ENCODE assay signal across 9 cellular contexts in genomic region chr6:6002809-6003333, GRCh38. TPM values are rescaled to one million over a fixed set of nuclear protein-coding genes. Genes with fewer than 3 reads are reported as not detected.
DNase-seq lines count a peak whose midpoint lies in the region; ATAC-seq, FAIRE-seq and TF ChIP-seq lines count a peak whose summit lies in the region.
"Had no signal": no experiment of that assay in that cellular context is flagged by ENCODE, and none has a peak within 500 bp of the region (broad histone marks: within the 10 kb centered on the region; RNA-seq: fewer than 3 reads in every experiment).

No MANE protein-coding gene starts in this region.

- TF ChIP-seq CTCF in neural crest cell (conservative IDR thresholded peaks at IDR 0.05) = no peak
- no peak for TF ChIP-seq CTCF in D721Med (IDR thresholded peaks at IDR 0.05; ENCODE audit: insufficient read depth, missing control alignments)

- FAIRE-seq in D721Med (lab: Jason Lieb, UNC) = no peak
- FAIRE-seq: TTC549 had no signal

- H3K4me3 ChIP-seq in BLaER1 treated with 17β-estradiol and CSF1 and Interleukin-3, amounts not matched to agents 10 nM and 100 nM = peak overlapping the region in 3 of 10 experiments; percentile 53 to 62 (median 58); a peak in 6 of 20 replicates
- H3K4me3 ChIP-seq in Jurkat, Clone E6-1 (ENCODE audit: low read length) = peak overlapping the region; percentile 84

- H3K4me1 Mint-ChIP-seq in dendritic cell treated with granulocyte-macrophage colony-stimulating factor and Interleukin-4, amounts not matched to agents 40 ng/mL and 50 ng/mL, for 4 days (ENCODE audit: low read depth) = peaks cover 86% of the 10 kb centered on the region
- H3K4me1 Mint-ChIP-seq in neural crest cell = peaks cover 65% of the 10 kb centered on the region

- no peaks in the 10 kb centered on the region for H3K36me3 ChIP-seq in BLaER1 treated with 17β-estradiol and CSF1 and Interleukin-3, amounts not matched to agents 10 nM and 100 nM

- peaks cover 6 to 34% (median 15%) of the 10 kb centered on the region in 11 experiments; a peak in 20 of 22 replicates for H3K9me3 ChIP-seq in BLaER1 treated with 17β-estradiol and CSF1 and Interleukin-3, amounts not matched to agents 10 nM and 100 nM (replicated peaks in 1 of 11)

- H3K4me2 ChIP-seq in BLaER1 treated with 17β-estradiol and CSF1 and Interleukin-3, amounts not matched to agents 10 nM and 100 nM = peak overlapping the region in 10 of 11 experiments; percentile 68 to 94 (median 83); a peak in 16 of 22 replicates

- peaks cover 10% of the 10 kb centered on the region for H3K9me3 Mint-ChIP-seq in dendritic cell treated with granulocyte-macrophage colony-stimulating factor and Interleukin-4, amounts not matched to agents 40 ng/mL and 50 ng/mL, for 4 days
- H3K9me3 Mint-ChIP-seq in neural crest cell = no peaks in the 10 kb centered on the region

- no peak for DNase-seq in Jurkat, Clone E6-1 (ENCODE audit: low read depth, low spot score)
- DNase-seq in neural crest cell (ENCODE audit: low read depth, low spot score) = no peak
- no peak for DNase-seq in left colon
- DNase-seq in D721Med (ENCODE audit: insufficient read length, low spot score) = no peak
- DNase-seq in DMS153 treated with DMSO at 0.1 percent for 48 hours (lab: John Stamatoyannopoulos, UW; ENCODE audit: unreplicated experiment) = no peak

- peak overlapping the region; percentile 80 for H3K4me3 Mint-ChIP-seq in dendritic cell treated with granulocyte-macrophage colony-stimulating factor and Interleukin-4, amounts not matched to agents 40 ng/mL and 50 ng/mL, for 4 days
- H3K4me3 Mint-ChIP-seq in neural crest cell = peak overlapping the region; percentile 81

- H3K27ac Mint-ChIP-seq in dendritic cell treated with granulocyte-macrophage colony-stimulating factor and Interleukin-4, amounts not matched to agents 40 ng/mL and 50 ng/mL, for 4 days = peak overlapping the region; percentile 11
- no peak overlapping the region for H3K27ac Mint-ChIP-seq in neural crest cell (ENCODE audit: unreplicated experiment)

- H3K27ac ChIP-seq in BLaER1 treated with 17β-estradiol and CSF1 and Interleukin-3, amounts not matched to agents 10 nM and 100 nM = no peak overlapping the region

- H3K27me3 Mint-ChIP-seq in dendritic cell treated with granulocyte-macrophage colony-stimulating factor and Interleukin-4, amounts not matched to agents 40 ng/mL and 50 ng/mL, for 4 days = peaks cover 100% of the 10 kb centered on the region
- H3K27me3 Mint-ChIP-seq in neural crest cell (ENCODE audit: low read depth) = peaks cover 100% of the 10 kb centered on the region

- peaks cover 24 to 45% (median 38%) of the 10 kb centered on the region in 10 experiments for H3K4me1 ChIP-seq in BLaER1 treated with 17β-estradiol and CSF1 and Interleukin-3, amounts not matched to agents 10 nM and 100 nM

- intact Hi-C loops in dendritic cell treated with granulocyte-macrophage colony-stimulating factor and Interleukin-4, amounts not matched to agents 40 ng/mL and 50 ng/mL, for 4 days (cut with micrococcal nuclease) = loop anchor here (10.0 kb wide), 1 partner anchor 528 kb away; no protein-coding TSS in a partner anchor
- intact Hi-C loops in left colon (cut with DNase I, micrococcal nuclease) = no loop called here

- H4K20me1 ChIP-seq in BLaER1 treated with 17β-estradiol and CSF1 and Interleukin-3, amounts not matched to agents 10 nM and 100 nM = peaks cover 0 to 100% (median 93%) of the 10 kb centered on the region in 11 experiments; a peak in 18 of 22 replicates

- H3K36me3 Mint-ChIP-seq in dendritic cell treated with granulocyte-macrophage colony-stimulating factor and Interleukin-4, amounts not matched to agents 40 ng/mL and 50 ng/mL, for 4 days (ENCODE audit: low read depth) = peaks cover 7% of the 10 kb centered on the region
- peaks cover 8% of the 10 kb centered on the region for H3K36me3 Mint-ChIP-seq in neural crest cell (ENCODE audit: low read depth)

- peaks cover 100% of the 10 kb centered on the region in 11 experiments for H3K27me3 ChIP-seq in BLaER1 treated with 17β-estradiol and CSF1 and Interleukin-3, amounts not matched to agents 10 nM and 100 nM

- no peak overlapping the region for H3K9ac ChIP-seq in BLaER1 treated with 17β-estradiol and CSF1 and Interleukin-3, amounts not matched to agents 10 nM and 100 nM

- ATAC-seq in left colon (no peak), GM21576 (IDR thresholded peaks at IDR 0.05; ENCODE audit: unreplicated experiment) (no peak)

RNA-seq across cellular contexts. Expression of gene NRN1, which starts 3.9 kb away (rescaled TPM):
- 64.3 TPM for polyA plus RNA-seq in Jurkat, Clone E6-1 (2012; ENCODE audit: insufficient read depth, insufficient read length)
- total RNA-seq in neural crest cell (1.3 and 1.5 TPM in 2 replicates), left colon (1 to 10 TPM; 2.1 to 4.9 TPM)
